In genomic region chr10:77328272-77328816, GRCh38 we compare ENCODE assay signal across 10 cellular contexts.
DNase-seq lines count a peak whose midpoint lies in the region; ATAC-seq and TF ChIP-seq lines count a peak whose summit lies in the region.
"Had no signal": no experiment of that assay in that cellular context is flagged by ENCODE, and none has a peak within 500 bp of the region (broad histone marks: within the 10 kb centered on the region; RNA-seq: fewer than 3 reads in every experiment).

No MANE protein-coding gene starts in this region.

- no peak overlapping the region for H3K4me3 ChIP-seq in IMR-90 (ENCODE audit: insufficient read depth, low read depth, low read length)
- H3K4me3 ChIP-seq: tibial artery had no signal

- H4K91ac ChIP-seq in IMR-90 (ENCODE audit: insufficient read depth, low read depth, low read length) = no peak overlapping the region

- 27% methylated on average over 2 of the region's 6 CpGs; no CpG with 5 or more reads in 1 of the 2 experiments for WGBS in IMR-90 (ENCODE audit: extremely low coverage in 2 of 2, insufficient read length in 1 of 2), 2 experiments

- peaks cover 12% of the 10 kb centered on the region for H3K27me3 ChIP-seq in IMR-90 (ENCODE audit: control insufficient read depth, insufficient read depth, low read length)
- H3K27me3 ChIP-seq: tibial artery had no signal

- H2AFZ ChIP-seq in IMR-90 (replicated peaks; ENCODE audit: low read length, poor library complexity) = no peak overlapping the region

- TF ChIP-seq CTCF in IMR-90 (conservative IDR thresholded peaks at IDR 0.05; ENCODE audit: low read depth, low read length) (no peak), mesothelial cell of epicardium (IDR thresholded peaks at IDR 0.05; ENCODE audit: unreplicated experiment) (no peak)

- DNase-seq in NOMO-1 treated with DMSO at 0.1 percent for 48 hours (lab: John Stamatoyannopoulos, UW; ENCODE audit: unreplicated experiment) (peak; percentile 1), NOMO-1 treated with dmso at 0.1 percent for 144 hours (lab: John Stamatoyannopoulos, UW; ENCODE audit: unreplicated experiment) (no peak), IMR-90 (peak; percentile 48), astrocyte of the hippocampus (ENCODE audit: low read depth, low spot score) (peak; percentile 60), mesothelial cell of epicardium (ENCODE audit: low spot score in 2 of 2, unreplicated experiment in 2 of 2) (peak; percentile 34 to 61)
- DNase-seq: tibial artery had no signal

- no peak overlapping the region for H3K27ac Mint-ChIP-seq in mesothelial cell of epicardium

- no peaks in the 10 kb centered on the region for H3K36me3 ChIP-seq in IMR-90 (ENCODE audit: control insufficient read depth, insufficient read depth, low read length)
- H3K36me3 ChIP-seq: tibial artery had no signal

- no peaks in the 10 kb centered on the region for H4K20me1 ChIP-seq in IMR-90 (ENCODE audit: insufficient read depth, low read length)

- no peak overlapping the region for H3K4me3 Mint-ChIP-seq in mesothelial cell of epicardium

- 0 out of 4 replicates have a peak, but pooled peaks cover 0 to 6% of the 10 kb centered on the region in 2 experiments for H3K79me1 ChIP-seq in IMR-90 (ENCODE audit: low read depth in 1 of 2, low read length in 2 of 2)

- no peaks in the 10 kb centered on the region; the same call in 1 of the 2 replicates for H3K9me1 ChIP-seq in IMR-90 (ENCODE audit: insufficient read depth, low read length)

- intact Hi-C loops in IMR-90 (cut with micrococcal nuclease) = no loop called here

- H2BK120ac ChIP-seq in IMR-90 (ENCODE audit: low read depth, low read length) = no peak overlapping the region

- TF ChIP-seq RAD21 in IMR-90 (IDR thresholded peaks at IDR 0.05; ENCODE audit: low read length) = no peak

- H3K36me3 Mint-ChIP-seq in mesothelial cell of epicardium = no peaks in the 10 kb centered on the region

- H3K27ac ChIP-seq in IMR-90 (ENCODE audit: insufficient read depth, low read length) = no peak overlapping the region
- H3K27ac ChIP-seq: KMS-11, tibial artery had no signal

- no peak overlapping the region for H2AK9ac ChIP-seq in IMR-90 (replicated peaks; ENCODE audit: low read depth, low read length, poor library complexity)

- H3K14ac ChIP-seq in IMR-90 (replicated peaks; ENCODE audit: low read depth, low read length) = no peak overlapping the region

- dilution Hi-C loops in IMR-90 (cut with HindIII; ENCODE audit: low sequenced_read_pairs, unreplicated experiment) = no loop called here

- no peaks in the 10 kb centered on the region for H3K9me3 Mint-ChIP-seq in mesothelial cell of epicardium

- no peak overlapping the region for H3K4me2 ChIP-seq in IMR-90 (ENCODE audit: low read depth, low read length)
- H3K4me2 ChIP-seq: KMS-11 had no signal

- no peak overlapping the region for H4K5ac ChIP-seq in IMR-90 (ENCODE audit: low read depth, low read length)

- no peak overlapping the region for H3K4ac ChIP-seq in IMR-90 (ENCODE audit: low read depth, low read length)

- H2BK20ac ChIP-seq in IMR-90 (ENCODE audit: low read depth, low read length) = no peak overlapping the region

- in situ Hi-C loops in IMR-90 (cut with MboI; ENCODE audit: low sequenced_read_pairs) = no loop called here

- no peaks in the 10 kb centered on the region for H3K4me1 Mint-ChIP-seq in mesothelial cell of epicardium

- no peak overlapping the region for H3K18ac ChIP-seq in IMR-90 (ENCODE audit: low read depth, low read length)

- no peak overlapping the region for H3K9ac ChIP-seq in IMR-90 (ENCODE audit: low read depth, low read length)
- H3K9ac ChIP-seq: KMS-11 had no signal

- H3K23ac ChIP-seq in IMR-90 (ENCODE audit: low read depth, low read length) = no peak overlapping the region

- no peak for TF ChIP-seq POLR2A in IMR-90 (IDR thresholded peaks at IDR 0.05; ENCODE audit: low read depth, low read length)

- no peak overlapping the region for H2AK5ac ChIP-seq in IMR-90 (ENCODE audit: low read depth, low read length)

- no peak overlapping the region for H2BK15ac ChIP-seq in IMR-90 (ENCODE audit: low read depth, low read length)

- H3K56ac ChIP-seq in IMR-90 (ENCODE audit: extremely low read depth, insufficient read depth, low read length) = no peak overlapping the region

- no peak for ATAC-seq in IMR-90 (ENCODE audit: low read depth)
- ATAC-seq in GM19324 (IDR thresholded peaks at IDR 0.05; ENCODE audit: low FRiP score, unreplicated experiment) = no peak
- no peak for ATAC-seq in HG02588 (IDR thresholded peaks at IDR 0.05; ENCODE audit: unreplicated experiment)
- ATAC-seq in GM21717 (IDR thresholded peaks at IDR 0.05; ENCODE audit: unreplicated experiment) = no peak

- H4K8ac ChIP-seq in IMR-90 (ENCODE audit: low read depth in 2 of 2, low read length in 2 of 2) = no peak overlapping the region

- POLR2A ChIA-PET in IMR-90 (lab: Charles Lee; ENCODE audit: unreplicated experiment) = no interaction called here

- H2BK5ac ChIP-seq in IMR-90 (ENCODE audit: low read depth, low read length, poor library complexity, severe bottlenecking) = no peak overlapping the region

- no peaks in the 10 kb centered on the region for H3K27me3 Mint-ChIP-seq in mesothelial cell of epicardium (ENCODE audit: low read depth)

- CTCF ChIA-PET in IMR-90 (lab: Yijun Ruan, JAX) = interaction anchor here (0.6 kb wide), 1 partner anchor 1933 kb away, joined by 7 read pairs; no protein-coding TSS in a partner anchor

- H3K4me1 ChIP-seq in IMR-90 (ENCODE audit: control insufficient read depth, insufficient read depth, low read length) = peaks cover 4% of the 10 kb centered on the region; the same call in 1 of the 2 replicates

- no peaks in the 10 kb centered on the region for H3K9me3 ChIP-seq in IMR-90 (ENCODE audit: control insufficient read depth, insufficient read depth, low read length)
- H3K9me3 ChIP-seq: tibial artery had no signal

- BruUV-seq in IMR-90 (replicated peaks; lab: Mats Ljungman, UMichigan) = no TSS peak

TF ChIP-seq in IMR-90, 13 proteins besides CTCF, POLR2A, EP300 and RAD21:
- TF ChIP-seq MAZ (IDR thresholded peaks at IDR 0.05; ENCODE audit: borderline replicate concordance, low read depth, low read length) (no peak), SMC3 (IDR thresholded peaks at IDR 0.05; ENCODE audit: low read depth, low read length) (no peak), CEBPB (IDR thresholded peaks at IDR 0.05; ENCODE audit: low read depth, low read length) (no peak), BHLHE40 (IDR thresholded peaks at IDR 0.05; ENCODE audit: low read depth, low read length) (no peak), USF2 (IDR thresholded peaks at IDR 0.05; ENCODE audit: low read depth, low read length) (no peak), NFE2L2 (IDR thresholded peaks at IDR 0.05; ENCODE audit: low read depth, low read length) (no peak), MAFK (IDR thresholded peaks at IDR 0.05; ENCODE audit: low read depth, low read length) (no peak), RCOR1 (IDR thresholded peaks at IDR 0.05; ENCODE audit: insufficient replicate concordance, low read length) (no peak), RFX5 (IDR thresholded peaks at IDR 0.05; ENCODE audit: low read depth, low read length) (no peak), CHD1 (IDR thresholded peaks at IDR 0.05; ENCODE audit: low read depth, low read length) (no peak), MXI1 (IDR thresholded peaks at IDR 0.05; ENCODE audit: borderline replicate concordance, low read depth, low read length) (no peak), ELK1 (IDR thresholded peaks at IDR 0.05; ENCODE audit: borderline replicate concordance, low read depth, low read length) (no peak), FOS (IDR thresholded peaks at IDR 0.05; ENCODE audit: low read depth, low read length) (no peak)
